In genomic region chr2:42048318-42049251, GRCh38 we compare ENCODE assay signal across 8 cellular contexts. TPM values are rescaled to one million over a fixed set of nuclear protein-coding genes. Genes with fewer than 3 reads are reported as not detected.
A peak's percentile ranks its signal among the peaks of the same experiment; 100 is the strongest.
DNase-seq lines count a peak whose midpoint lies in the region; ATAC-seq and TF ChIP-seq lines count a peak whose summit lies in the region.

No MANE protein-coding gene starts in this region.

- H3K4me3 ChIP-seq in choroid plexus epithelial cell (ENCODE audit: low read depth, low read length) (peak overlapping the region; percentile 92), upper lobe of left lung (peak overlapping the region; percentile 59 to 73 (median 60))

- peaks cover 0 to 16% (median 4%) of the 10 kb centered on the region in 4 donors for H3K27me3 ChIP-seq in upper lobe of left lung

- H3K27ac ChIP-seq in upper lobe of left lung = peak overlapping the region; percentile 80 to 89 (median 84)

- no peaks in the 10 kb centered on the region for H3K9me3 ChIP-seq in upper lobe of left lung

- 19 to 26% methylated on average over 9 to 22 of the region's 80 CpGs for WGBS in upper lobe of left lung, 2 donors

- TF ChIP-seq EP300 in upper lobe of left lung (IDR thresholded peaks at IDR 0.05) = no peak

- ATAC-seq in HG03571 (IDR thresholded peaks at IDR 0.05; ENCODE audit: unreplicated experiment) = peak; percentile 27
- ATAC-seq in upper lobe of left lung (ENCODE audit: low FRiP score in 2 of 2) = peak in 1 of 2 donors; percentile 60
- ATAC-seq in GM21786 (IDR thresholded peaks at IDR 0.05; ENCODE audit: unreplicated experiment) = no peak

- no peak for TF ChIP-seq POLR2A in upper lobe of left lung (IDR thresholded peaks at IDR 0.05)

- peaks cover 13 to 28% (median 16%) of the 10 kb centered on the region in 4 donors for H3K4me1 ChIP-seq in upper lobe of left lung

- TF ChIP-seq CTCF in choroid plexus epithelial cell (conservative IDR thresholded peaks at IDR 0.05; ENCODE audit: low read depth, low read length) = no peak
- TF ChIP-seq CTCF in upper lobe of left lung (IDR thresholded peaks at IDR 0.05) = no peak

- no peaks in the 10 kb centered on the region for H3K36me3 ChIP-seq in upper lobe of left lung

- DNase-seq in GM03348 (ENCODE audit: low spot score) (peak; percentile 70), choroid plexus epithelial cell (ENCODE audit: low read depth) (peak; percentile 39), lung microvascular endothelial cell (ENCODE audit: low read depth in 2 of 2) (peak; percentile 25 to 59), upper lobe of left lung (peak in 1 of 2 donors; percentile 89), DMS79 treated with DMSO at 0.1 percent for 48 hours (lab: John Stamatoyannopoulos, UW) (no peak)
- no peak for DNase-seq in activated CD4-positive, alpha-beta T cell treated with anti-CD3 and anti-CD28 coated beads for 1 hour

RNA-seq across cellular contexts. Expression of gene PKDCC, which starts 0.8 kb away (rescaled TPM):
- total RNA-seq in lung microvascular endothelial cell (1.5 and 4.2 TPM in 2 replicates), upper lobe of left lung (100 to 1,000 TPM in 3 of 6 donors, 10 to 100 TPM in 3; 65.0 to 156 (median 95.9) TPM)

Comparison
In these comparisons a context has a peak if more than half of its experiments do, and no peak if none do; other contexts are left out.
1. DNase-seq: peak in GM03348 (single experiment), choroid plexus epithelial cell (single experiment) and lung microvascular endothelial cell (2 of 2); none in activated CD4-positive, alpha-beta T cell treated with anti-CD3 and anti-CD28 coated beads for 1 hour (single experiment) and DMS79 treated with DMSO at 0.1 percent for 48 hours (single experiment).
2. RNA of gene PKDCC, which starts 0.8 kb away (total RNA-seq): 65.0 to 156 TPM in upper lobe of left lung; 1.5 to 4.2 TPM in lung microvascular endothelial cell; every median in the first group is over 10 times any median in the second.